In the genomic region with DNA sequence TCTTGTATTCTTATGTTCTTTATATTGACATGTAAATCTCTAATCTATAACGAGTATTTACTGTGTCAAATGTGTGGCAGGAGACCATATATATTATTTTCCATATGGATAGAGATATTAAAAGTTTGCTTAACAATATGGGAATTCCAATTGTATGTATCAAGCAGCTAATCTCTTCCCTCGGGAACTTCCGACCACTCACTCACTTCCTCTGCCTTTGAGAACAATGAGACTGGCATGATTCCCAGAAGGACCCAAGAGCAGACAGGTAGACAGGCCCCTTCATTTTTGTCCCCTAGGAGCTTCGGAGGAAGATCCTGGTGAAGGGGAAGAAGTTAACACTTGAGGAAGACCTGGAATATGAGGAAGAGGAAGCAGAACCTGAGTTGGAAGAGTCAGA, we compare ENCODE assay signal across 25 cellular contexts. TPM values are rescaled to one million over a fixed set of nuclear protein-coding genes. Genes with fewer than 3 reads are reported as not detected.
DNase-seq lines count a peak whose midpoint lies in the region; ATAC-seq and TF ChIP-seq lines count a peak whose summit lies in the region.
"Had no signal": no experiment of that assay in that cellular context is flagged by ENCODE, and none has a peak within 500 bp of the region (broad histone marks: within the 10 kb centered on the region; RNA-seq: fewer than 3 reads in every experiment).

No MANE protein-coding gene starts in this region.

- no peaks in the 10 kb centered on the region for H3K27me3 ChIP-seq in WERI-Rb-1 (ENCODE audit: insufficient read depth, low read depth, severe bottlenecking)
- H3K27me3 ChIP-seq: hepatocyte, tibial artery had no signal

- in situ Hi-C loops in astrocyte of the spinal cord (cut with HindIII; ENCODE audit: low sequenced_read_pairs), result no loop called here

- TF ChIP-seq CTCF in astrocyte of the spinal cord (IDR thresholded peaks at IDR 0.05; ENCODE audit: low read depth, low read length) (no peak), WERI-Rb-1 (IDR thresholded peaks at IDR 0.05; ENCODE audit: low read depth, low read length) (no peak)

- H3K4me3 ChIP-seq in astrocyte of the spinal cord (ENCODE audit: low read depth, low read length) (no peak overlapping the region), WERI-Rb-1 (ENCODE audit: low read depth, low read length) (no peak overlapping the region)
- H3K4me3 ChIP-seq: hepatocyte, tibial artery had no signal

- peak; percentile 36 for DNase-seq in EL
- DNase-seq in LHCN-M2 (ENCODE audit: low read depth), result peak; percentile 27
- DNase-seq in astrocyte of the spinal cord (ENCODE audit: low read depth, low spot score), result peak; percentile 14
- DNase-seq in glomerular endothelial cell (ENCODE audit: extremely low read depth, low read depth, low spot score), result peak; percentile 88
- no peak for DNase-seq in WERI-Rb-1
- no peak for DNase-seq in mucosa of gallbladder (ENCODE audit: low spot score)
- DNase-seq in cardiac septum (ENCODE audit: low spot score), result no peak
- DNase-seq: activated CD4-positive, alpha-beta T cell treated with anti-CD3 and anti-CD28 coated beads for 48 hours; activated CD8-positive, alpha-beta memory T cell treated with anti-CD3 and anti-CD28 coated beads, Interleukin-2, amount 10 ng/mL, durations not matched to agents 7 days and 5 days; CD8-positive, alpha-beta T cell; cerebellar nuclear complex; DMS53; effector memory CD8-positive, alpha-beta T cell; kidney; mesendoderm; NCI-H1436 treated with DMSO at 0.1 percent for 48 hours; NCI-H2227 treated with DMSO at 0.1 percent for 48 hours; RPMI8226; stimulated activated CD4-positive, alpha-beta T cell treated with anti-CD3 and anti-CD28 coated beads, Interleukin-1b, Interleukin-23, amount 100 ng/mL, for 48 hours; stimulated activated naive CD4-positive, alpha-beta T cell treated with Interleukin-2 at 50 U/mL for 16 hours; tibial artery had no signal

- H3K9me3 ChIP-seq in WERI-Rb-1 (ENCODE audit: severe bottlenecking), result no peaks in the 10 kb centered on the region
- H3K9me3 ChIP-seq: tibial artery had no signal

- no peak overlapping the region for H3K27ac ChIP-seq in WERI-Rb-1
- H3K27ac ChIP-seq: hepatocyte, parathyroid adenoma, tibial artery had no signal

- no peak for ATAC-seq in GM21526 (IDR thresholded peaks at IDR 0.05; ENCODE audit: low FRiP score, unreplicated experiment)
- ATAC-seq: activated CD8-positive, alpha-beta memory T cell treated with anti-CD3 and anti-CD28 coated beads, Interleukin-2, amount 10 ng/mL, durations not matched to agents 7 days and 5 days; CD8-positive, alpha-beta T cell; effector memory CD8-positive, alpha-beta T cell; natural killer cell treated with Interleukin-12 subunit alpha and Interleukin-12 subunit beta and Interleukin-15 and Interleukin-18, amount 100 ng/mL, for 72 hours had no signal

- H3K36me3 ChIP-seq in WERI-Rb-1, result peaks cover 32% of the 10 kb centered on the region

- intact Hi-C loops in cardiac septum (cut with DNase I), result no loop called here

RNA-seq across cellular contexts. Expression of gene PLCD4, which starts 24.1 kb away (rescaled TPM):
- total RNA-seq in LHCN-M2 (2014; rRNA removed) (6.6 and 9.5 TPM in 2 replicates), glomerular endothelial cell (0.05 and 0.93 TPM in 2 replicates), mucosa of gallbladder (0.49 TPM), cardiac septum (0.67 TPM)
- polyA plus RNA-seq in LHCN-M2 (2012), result 6.0 TPM

RNA-seq across cellular contexts. Expression of gene ZNF142, which starts 27.6 kb away (rescaled TPM):
- total RNA-seq in LHCN-M2 (2014; rRNA removed) (15.0 and 15.8 TPM in 2 replicates), glomerular endothelial cell (22.4 and 28.7 TPM in 2 replicates), mucosa of gallbladder (32.8 TPM), cardiac septum (21.3 TPM)
- polyA plus RNA-seq in LHCN-M2 (2012), result 7.8 TPM

RNA-seq across cellular contexts. Expression of gene BCS1L, which starts 27.6 kb away (rescaled TPM):
- 38.3 and 50.6 TPM in 2 replicates for total RNA-seq in LHCN-M2 (2014; rRNA removed)
- 36.5 TPM for polyA plus RNA-seq in LHCN-M2 (2012)
- 30.9 and 37.6 TPM in 2 replicates for total RNA-seq in glomerular endothelial cell
- total RNA-seq in mucosa of gallbladder, result 36.4 TPM
- total RNA-seq in cardiac septum, result 36.1 TPM

RNA-seq across cellular contexts. Expression of gene RNF25, which starts 40.0 kb away (rescaled TPM):
- total RNA-seq in LHCN-M2 (2014; rRNA removed), result 38.1 and 40.5 TPM in 2 replicates
- polyA plus RNA-seq in LHCN-M2 (2012), result 47.1 TPM
- total RNA-seq in glomerular endothelial cell, result 24.0 and 25.9 TPM in 2 replicates
- 28.1 TPM for total RNA-seq in mucosa of gallbladder
- 17.5 TPM for total RNA-seq in cardiac septum

RNA-seq across cellular contexts. Expression of gene STK36, which starts 40.0 kb away (rescaled TPM):
- total RNA-seq in LHCN-M2 (2014; rRNA removed) (20.3 and 25.8 TPM in 2 replicates), glomerular endothelial cell (26.3 and 27.6 TPM in 2 replicates), mucosa of gallbladder (71.1 TPM), cardiac septum (9.0 TPM)
- 10.9 TPM for polyA plus RNA-seq in LHCN-M2 (2012)

Comparison
In these comparisons a context has a peak if more than half of its experiments do, and no peak if none do; other contexts are left out.
1. DNase-seq: peak in EL (single experiment), LHCN-M2 (single experiment), astrocyte of the spinal cord (single experiment) and glomerular endothelial cell (single experiment); none in WERI-Rb-1 (single experiment), mucosa of gallbladder (single experiment) and cardiac septum (single experiment).